13 cellular contexts compared by ENCODE assay signal in genomic region chrX:120269379-120270035, GRCh38. TPM values are rescaled to one million over a fixed set of nuclear protein-coding genes. Genes with fewer than 3 reads are reported as not detected.
DNase-seq lines count a peak whose midpoint lies in the region; TF ChIP-seq lines count a peak whose summit lies in the region.
"Had no signal": no experiment of that assay in that cellular context is flagged by ENCODE, and none has a peak within 500 bp of the region (broad histone marks: within the 10 kb centered on the region; RNA-seq: fewer than 3 reads in every experiment).

No MANE protein-coding gene starts in this region.

- no peak overlapping the region for H3K27ac ChIP-seq in osteoblast (ENCODE audit: low read depth, low read length)

- TF ChIP-seq CTCF in osteoblast (IDR thresholded peaks at IDR 0.05; ENCODE audit: extremely low read depth, low read depth, low read length): no peak

- no peaks in the 10 kb centered on the region for H3K9me3 Mint-ChIP-seq in T-helper 1 cell treated with Interleukin-12 subunit alpha and Interleukin-12 subunit beta and Interleukin-4 antibody, amounts not matched to agents 30 μg/mL and 1 μg/mL, for 36 hours
- H3K9me3 Mint-ChIP-seq: natural killer cell treated with Interleukin-12 subunit alpha and Interleukin-12 subunit beta and Interleukin-15 and Interleukin-18, amount 100 ng/mL, for 72 hours had no signal

- peaks cover 5% of the 10 kb centered on the region for H3K4me1 Mint-ChIP-seq in T-helper 1 cell treated with Interleukin-12 subunit alpha and Interleukin-12 subunit beta and Interleukin-4 antibody, amounts not matched to agents 30 μg/mL and 1 μg/mL, for 36 hours (ENCODE audit: low read depth)

- no peaks in the 10 kb centered on the region for H3K79me2 ChIP-seq in osteoblast (ENCODE audit: insufficient read depth, low read length)

- H4K20me1 ChIP-seq in osteoblast (ENCODE audit: insufficient read depth, low read length): no peaks in the 10 kb centered on the region

- no peak overlapping the region for H3K4me2 ChIP-seq in osteoblast (ENCODE audit: insufficient read depth, low read length)

- H3K36me3 ChIP-seq in MG63 (no peaks in the 10 kb centered on the region), osteoblast (ENCODE audit: insufficient read depth, low read length) (no peaks in the 10 kb centered on the region)
- H3K36me3 ChIP-seq: heart right ventricle, transverse colon had no signal

- DNase-seq in T-helper 1 cell (no peak), MG63 (peak; percentile 18), fibroblast of peridontal ligament (ENCODE audit: extremely low read depth) (peak; percentile 42), skeletal muscle cell (ENCODE audit: low read depth) (peak; percentile 13), HuH-7.5 (ENCODE audit: low spot score) (no peak), NCI-H1092 treated with DMSO at 0.1 percent for 48 hours (lab: John Stamatoyannopoulos, UW) (no peak), osteoblast (ENCODE audit: insufficient read length, low spot score, missing footprints) (no peak)
- DNase-seq: ACHN, heart right ventricle, NCI-H2227 treated with DMSO at 0.1 percent for 48 hours, transverse colon had no signal

- H3K27ac Mint-ChIP-seq in T-helper 1 cell treated with Interleukin-12 subunit alpha and Interleukin-12 subunit beta and Interleukin-4 antibody, amounts not matched to agents 30 μg/mL and 1 μg/mL, for 36 hours: peak overlapping the region; percentile 80

- H3K9me3 ChIP-seq in MG63 (no peaks in the 10 kb centered on the region), osteoblast (ENCODE audit: low read depth, low read length) (no peaks in the 10 kb centered on the region)
- H3K9me3 ChIP-seq: heart right ventricle, transverse colon had no signal

- H3K4me3 ChIP-seq in MG63 (no peak overlapping the region), skeletal muscle cell (ENCODE audit: low read depth, low read length) (no peak overlapping the region), osteoblast (ENCODE audit: insufficient read depth, low read length) (no peak overlapping the region)
- H3K4me3 ChIP-seq: heart right ventricle, transverse colon had no signal

- no peaks in the 10 kb centered on the region for H3K27me3 Mint-ChIP-seq in T-helper 1 cell treated with Interleukin-12 subunit alpha and Interleukin-12 subunit beta and Interleukin-4 antibody, amounts not matched to agents 30 μg/mL and 1 μg/mL, for 36 hours (ENCODE audit: low read depth)

- H3K27me3 ChIP-seq in MG63 (no peaks in the 10 kb centered on the region), osteoblast (ENCODE audit: insufficient read depth, low read length) (no peaks in the 10 kb centered on the region)
- H3K27me3 ChIP-seq: transverse colon had no signal

- H3K36me3 Mint-ChIP-seq in T-helper 1 cell treated with Interleukin-12 subunit alpha and Interleukin-12 subunit beta and Interleukin-4 antibody, amounts not matched to agents 30 μg/mL and 1 μg/mL, for 36 hours (ENCODE audit: low read depth): peaks cover 1% of the 10 kb centered on the region
- H3K36me3 Mint-ChIP-seq: natural killer cell treated with Interleukin-12 subunit alpha and Interleukin-12 subunit beta and Interleukin-15 and Interleukin-18, amount 100 ng/mL, for 72 hours had no signal

- no peak overlapping the region for H3K4me3 Mint-ChIP-seq in T-helper 1 cell treated with Interleukin-12 subunit alpha and Interleukin-12 subunit beta and Interleukin-4 antibody, amounts not matched to agents 30 μg/mL and 1 μg/mL, for 36 hours
- H3K4me3 Mint-ChIP-seq: natural killer cell treated with Interleukin-12 subunit alpha and Interleukin-12 subunit beta and Interleukin-15 and Interleukin-18, amount 100 ng/mL, for 72 hours had no signal

- H3K4me1 ChIP-seq in osteoblast (ENCODE audit: insufficient read depth, low read length): no peaks in the 10 kb centered on the region
- H3K4me1 ChIP-seq: transverse colon had no signal

- H2AFZ ChIP-seq in osteoblast (ENCODE audit: low read length): no peak overlapping the region

RNA-seq across cellular contexts. Expression of gene ZBTB33, which starts 18.9 kb away (rescaled TPM):
- 8.2 and 16.5 TPM in 2 replicates for total RNA-seq in MG63 (2014; rRNA removed; shearing (Covaris generic); ENCODE audit: low replicate concordance)
- 19.2 and 20.0 TPM in 2 replicates for total RNA-seq in osteoblast

RNA-seq across cellular contexts. Expression of gene TMEM255A, which starts 41.8 kb away (rescaled TPM):
- not detected in 2 replicates for total RNA-seq in MG63 (2014; rRNA removed; shearing (Covaris generic); ENCODE audit: low replicate concordance)
- under 0.01 and 0.29 TPM in 2 replicates for total RNA-seq in osteoblast
- total RNA-seq: natural killer cell treated with Interleukin-12 subunit alpha and Interleukin-12 subunit beta and Interleukin-15 and Interleukin-18, amount 100 ng/mL, for 72 hours had no signal

Comparison
In these comparisons a context has a peak if more than half of its experiments do, and no peak if none do; other contexts are left out.
1. DNase-seq: peak in MG63 (single experiment), fibroblast of peridontal ligament (single experiment) and skeletal muscle cell (single experiment); none in T-helper 1 cell (0 of 5), HuH-7.5 (single experiment), NCI-H1092 treated with DMSO at 0.1 percent for 48 hours (single experiment) and osteoblast (single experiment).